Comparison of ENCODE assay signal across 16 cellular contexts in the genomic region with DNA sequence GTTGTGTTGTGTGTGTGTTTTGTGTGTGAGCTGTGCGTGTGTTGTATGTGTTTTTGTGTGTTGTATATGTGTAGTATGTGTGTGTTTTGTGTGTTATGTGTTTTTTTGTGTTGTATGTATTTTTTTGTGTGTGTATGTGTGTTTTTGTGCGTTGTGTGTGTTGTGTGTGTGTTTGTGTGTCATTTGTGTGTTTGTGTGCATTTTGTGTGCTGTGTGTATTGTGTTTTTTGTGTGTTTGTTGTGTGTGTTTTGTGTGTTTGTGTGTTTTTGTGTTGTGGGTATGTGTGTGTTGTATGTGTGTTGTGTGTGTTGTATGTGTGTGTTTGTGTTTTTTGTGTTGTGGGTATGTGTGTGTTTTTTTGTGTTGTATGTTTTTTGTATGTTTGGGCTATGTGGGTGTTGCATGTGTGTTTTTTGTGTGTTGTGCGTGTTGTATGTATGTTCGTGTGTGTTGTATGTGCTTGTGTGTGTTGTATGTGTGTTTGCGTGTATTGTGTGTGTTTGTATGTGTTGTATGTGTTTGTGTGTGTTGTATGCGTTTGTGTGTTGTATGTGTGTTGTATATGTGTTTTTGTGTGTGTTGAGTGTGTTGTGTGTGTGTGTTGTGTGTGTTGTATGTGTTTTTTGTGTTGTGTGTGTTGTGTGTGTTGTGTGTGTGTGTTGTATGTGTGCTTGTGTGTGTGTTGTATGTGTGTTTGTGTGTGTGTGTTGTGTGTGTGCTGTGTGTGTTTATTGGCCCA.
A peak's percentile ranks its signal among the peaks of the same experiment; 100 is the strongest.
DNase-seq lines count a peak whose midpoint lies in the region; ATAC-seq, FAIRE-seq and TF ChIP-seq lines count a peak whose summit lies in the region.
"Had no signal": no experiment of that assay in that cellular context is flagged by ENCODE, and none has a peak within 500 bp of the region (broad histone marks: within the 10 kb centered on the region; RNA-seq: fewer than 3 reads in every experiment).

No MANE protein-coding gene starts in this region.

- H3K9me3 ChIP-seq in HEK293 (ENCODE audit: control insufficient read depth, insufficient read depth, low read depth, low read length) = no peaks in the 10 kb centered on the region
- H3K9me3 ChIP-seq in astrocyte (ENCODE audit: insufficient read depth, low read depth, low read length) = no peaks in the 10 kb centered on the region
- no peaks in the 10 kb centered on the region for H3K9me3 ChIP-seq in esophagus muscularis mucosa
- H3K9me3 ChIP-seq in suprapubic skin = no peaks in the 10 kb centered on the region

- peaks cover 19% of the 10 kb centered on the region for H3K4me1 Mint-ChIP-seq in astrocyte (ENCODE audit: low read depth, unreplicated experiment)

- ATAC-seq in GM19463 (IDR thresholded peaks at IDR 0.05; ENCODE audit: unreplicated experiment) = no peak
- ATAC-seq: Panc1 had no signal

- H3K36me3 Mint-ChIP-seq in astrocyte (ENCODE audit: low read depth, unreplicated experiment) = no peaks in the 10 kb centered on the region

- H3K27me3 ChIP-seq in astrocyte (ENCODE audit: insufficient read depth, low read length) (peaks cover 7% of the 10 kb centered on the region), esophagus muscularis mucosa (peaks cover 0 to 19% (median 0%) of the 10 kb centered on the region in 4 donors), suprapubic skin (no peaks in the 10 kb centered on the region)

- TF ChIP-seq CTCF in HEK293 (tag by site-specific recombination; IDR thresholded peaks at IDR 0.05) = no peak
- TF ChIP-seq CTCF in astrocyte (IDR thresholded peaks at IDR 0.05; ENCODE audit: insufficient read depth, low read depth, low read length) = no peak
- no peak for TF ChIP-seq CTCF in esophagus muscularis mucosa (IDR thresholded peaks at IDR 0.05)
- TF ChIP-seq CTCF in suprapubic skin (IDR thresholded peaks at IDR 0.05) = no peak
- no peak for TF ChIP-seq CTCF in GM10266 (IDR thresholded peaks at IDR 0.05; ENCODE audit: control insufficient read depth, insufficient read depth, low read depth, missing control alignments)

- FAIRE-seq in astrocyte (lab: Jason Lieb, UNC) = peak; percentile 39

- H3K9me3 Mint-ChIP-seq in astrocyte (ENCODE audit: unreplicated experiment) = peaks cover 2% of the 10 kb centered on the region
- H3K9me3 Mint-ChIP-seq: H9 had no signal

- no peaks in the 10 kb centered on the region for H3K79me2 ChIP-seq in astrocyte (ENCODE audit: insufficient read depth, low read length)

- 87% methylated on average over 6 of the region's 6 CpGs for WGBS in esophagus muscularis mucosa
- WGBS in suprapubic skin = 93% methylated on average over 6 of the region's 6 CpGs

- no peak overlapping the region for H2AFZ ChIP-seq in astrocyte (ENCODE audit: low read depth, low read length)

- H3K4me3 ChIP-seq in HEK293 (ENCODE audit: low read depth, low read length) (no peak overlapping the region), astrocyte (ENCODE audit: insufficient read depth, low read depth, low read length) (no peak overlapping the region), esophagus muscularis mucosa (no peak overlapping the region), suprapubic skin (no peak overlapping the region)

- intact Hi-C loops in esophagus muscularis mucosa (cut with DNase I) = no loop called here

- DNase-seq in astrocyte (ENCODE audit: low read depth) (no peak), esophagus muscularis mucosa (ENCODE audit: extremely low spot score) (peak; percentile 19), suprapubic skin (ENCODE audit: low spot score in 2 of 2) (no peak), hepatic stellate cell (ENCODE audit: low spot score) (no peak), GM10266 (ENCODE audit: extremely low spot score) (no peak)
- DNase-seq: GF-D8, H9, KBM-7, NCI-H1048, NCI-H2081 treated with DMSO at 0.1 percent for 48 hours, NCI-H2227 treated with DMSO at 0.1 percent for 48 hours, NCI-H524 had no signal

- H3K4me2 ChIP-seq in astrocyte (ENCODE audit: low read length) = no peak overlapping the region

- TF ChIP-seq EP300 in esophagus muscularis mucosa (IDR thresholded peaks at IDR 0.05) = no peak
- no peak for TF ChIP-seq EP300 in suprapubic skin (IDR thresholded peaks at IDR 0.05)

- CTCF ChIA-PET in HEK293 (lab: Yijun Ruan, JAX) = interaction anchor here (0.6 to 6.3 kb wide), 8 partner anchors 9 to 700 kb away, joined by 3 to 54 read pairs (median 4); no protein-coding TSS in a partner anchor

- H3K4me1 ChIP-seq in HEK293 (ENCODE audit: control insufficient read depth, insufficient read depth, low read length) (no peaks in the 10 kb centered on the region), astrocyte (ENCODE audit: insufficient read depth, low read length) (no peaks in the 10 kb centered on the region), esophagus muscularis mucosa (no peaks in the 10 kb centered on the region), suprapubic skin (peaks cover 19% of the 10 kb centered on the region)

- POLR2A ChIA-PET in HEK293 (lab: Yijun Ruan, JAX) = no interaction called here

- TF ChIP-seq POLR2A in esophagus muscularis mucosa (IDR thresholded peaks at IDR 0.05; ENCODE audit: low read depth) (no peak), suprapubic skin (IDR thresholded peaks at IDR 0.05) (no peak)

- no peaks in the 10 kb centered on the region; a peak in 1 of 3 replicates for H3K36me3 ChIP-seq in HEK293 (ENCODE audit: control insufficient read depth in 2 of 2, insufficient read depth in 1 of 2, low read length in 2 of 2)
- H3K36me3 ChIP-seq in astrocyte (ENCODE audit: insufficient read depth, low read length) = no peaks in the 10 kb centered on the region
- H3K36me3 ChIP-seq in esophagus muscularis mucosa = no peaks in the 10 kb centered on the region
- no peaks in the 10 kb centered on the region for H3K36me3 ChIP-seq in suprapubic skin

- no peaks in the 10 kb centered on the region for H4K20me1 ChIP-seq in astrocyte (ENCODE audit: insufficient read depth, low read length)

- H3K4me3 Mint-ChIP-seq in astrocyte (ENCODE audit: unreplicated experiment) = no peak overlapping the region
- H3K4me3 Mint-ChIP-seq: H9 had no signal

- no peak overlapping the region for H3K27ac Mint-ChIP-seq in astrocyte (ENCODE audit: unreplicated experiment)
- H3K27ac Mint-ChIP-seq: H9 had no signal

- peaks cover 5% of the 10 kb centered on the region for H3K27me3 Mint-ChIP-seq in astrocyte (ENCODE audit: low read depth, unreplicated experiment)

- no peak overlapping the region for H3K9ac ChIP-seq in astrocyte (ENCODE audit: low read length)

- no peak overlapping the region for H3K27ac ChIP-seq in HEK293 (ENCODE audit: extremely low read depth, low read depth, low read length)
- H3K27ac ChIP-seq in astrocyte (ENCODE audit: low read depth, low read length) = no peak overlapping the region
- H3K27ac ChIP-seq in esophagus muscularis mucosa (replicated peaks in 1 of 4) = no peak overlapping the region
- H3K27ac ChIP-seq in suprapubic skin = peak overlapping the region; percentile 43
- H3K27ac ChIP-seq: C4-2B had no signal

TF ChIP-seq in HEK293, 187 proteins besides CTCF, POLR2A, EP300 and RAD21 (continues in another document):
- no peak for TF ChIP-seq KLF10 (tag by site-specific recombination; IDR thresholded peaks at IDR 0.05)
- TF ChIP-seq ZBTB26 (tag by site-specific recombination; optimal IDR thresholded peaks at IDR 0.05) = no peak
- TF ChIP-seq ZBTB6 (tag by site-specific recombination; IDR thresholded peaks at IDR 0.05) = no peak
- TF ChIP-seq ZNF138 (tag by site-specific recombination; IDR thresholded peaks at IDR 0.05; ENCODE audit: borderline replicate concordance) = no peak
- TF ChIP-seq ZNF398 (tag by site-specific recombination; IDR thresholded peaks at IDR 0.05) = peak; percentile 32; the same call in 1 of the 2 replicates
- no peak for TF ChIP-seq BCL11A (tag by site-specific recombination; IDR thresholded peaks at IDR 0.05; ENCODE audit: low read depth)
- no peak for TF ChIP-seq ZNF521 (tag by site-specific recombination; IDR thresholded peaks at IDR 0.05)
- TF ChIP-seq ZNF600 (tag by site-specific recombination; IDR thresholded peaks at IDR 0.05) = no peak
- TF ChIP-seq ZNF324 (tag by site-specific recombination; IDR thresholded peaks at IDR 0.05) = no peak
